In genomic region chr4:143313527-143313926, GRCh38 we compare ENCODE assay signal across 31 cellular contexts. TPM values are rescaled to one million over a fixed set of nuclear protein-coding genes. Genes with fewer than 3 reads are reported as not detected.
"Had no signal": no experiment of that assay in that cellular context is flagged by ENCODE, and none has a peak within 500 bp of the region (broad histone marks: within the 10 kb centered on the region; RNA-seq: fewer than 3 reads in every experiment).

No MANE protein-coding gene starts in this region.

- H3K4me3 Mint-ChIP-seq: naive thymus-derived CD8-positive, alpha-beta T cell; natural killer cell treated with Interleukin-12 subunit alpha and Interleukin-12 subunit beta and Interleukin-15 and Interleukin-18, amount 100 ng/mL, for 72 hours; nephron progenitor cell; neural crest cell; stimulated activated memory B cell treated with anti-CD40 and anti-IgM and Interleukin-4, amounts not matched to agents 10 μg/mL and 1 μg/mL and 100 μg/mL, for 72 hours; stimulated activated naive CD8-positive, alpha-beta T cell treated with anti-CD3 and anti-CD28 coated beads, Interleukin-15, amount 100 ng/mL, for 72 hours had no signal

- H3K27me3 ChIP-seq: ovary, right lobe of liver, sigmoid colon, suprapubic skin, testis, tibial artery, transverse colon, upper lobe of left lung, vagina had no signal

- DNase-seq: naive thymus-derived CD8-positive, alpha-beta T cell; nephron progenitor cell; occipital lobe; ovary; posterior cingulate gyrus; psoas muscle; right cardiac atrium; right lobe of liver; sigmoid colon; small intestine; stimulated activated CD4-positive, alpha-beta T cell treated with anti-CD3 and anti-CD28 coated beads, Interleukin-15, amount 100 ng/mL, for 24 hours; stimulated activated CD4-positive, alpha-beta T cell treated with anti-CD3 and anti-CD28 coated beads, Interleukin-2, amount 100 ng/mL, for 24 hours; stimulated activated CD4-positive, alpha-beta T cell treated with anti-CD3 and anti-CD28 coated beads, Interleukin-4, amount 100 ng/mL, for 1 hour; stimulated activated CD4-positive, alpha-beta T cell treated with anti-CD3 and anti-CD28 coated beads, Interleukin-4, amount 100 ng/mL, for 4 hours; stimulated activated CD8-positive, alpha-beta memory T cell treated with anti-CD3 and anti-CD28 coated beads, Interleukin-4, amount 100 ng/mL, for 48 hours; stimulated activated naive CD4-positive, alpha-beta T cell; stimulated activated naive CD8-positive, alpha-beta T cell treated with anti-CD3 and anti-CD28 coated beads, Interleukin-15, amount 100 ng/mL, for 72 hours; stimulated activated naive CD8-positive, alpha-beta T cell treated with anti-CD3 and anti-CD28 coated beads, Interleukin-15, Interleukin-2, amounts not matched to agents 100 U/mL and 50 U/mL, for 24 hours; substantia nigra; testis; tibial artery; transverse colon; upper lobe of left lung had no signal

- ATAC-seq: naive thymus-derived CD8-positive, alpha-beta T cell; natural killer cell treated with Interleukin-12 subunit alpha and Interleukin-12 subunit beta and Interleukin-15 and Interleukin-18, amount 100 ng/mL, for 72 hours; psoas muscle; right lobe of liver; stimulated activated memory B cell treated with anti-CD40 and anti-IgM and Interleukin-4, amounts not matched to agents 10 μg/mL and 1 μg/mL and 100 μg/mL, for 72 hours; stimulated activated naive CD8-positive, alpha-beta T cell treated with anti-CD3 and anti-CD28 coated beads, Interleukin-15, amount 100 ng/mL, for 72 hours; stimulated activated naive CD8-positive, alpha-beta T cell treated with anti-CD3 and anti-CD28 coated beads, Interleukin-15, Interleukin-2, amounts not matched to agents 100 U/mL and 50 U/mL, for 24 hours had no signal

- H3K4me1 ChIP-seq: parathyroid adenoma, psoas muscle, right lobe of liver, testis, transverse colon, upper lobe of left lung, vagina had no signal

- H3K4me3 ChIP-seq: ovary, psoas muscle, right lobe of liver, sigmoid colon, suprapubic skin, testis, tibial artery, transverse colon, upper lobe of left lung, vagina had no signal

- H3K27me3 Mint-ChIP-seq: progenitor cell of endocrine pancreas; stimulated activated naive CD8-positive, alpha-beta T cell treated with anti-CD3 and anti-CD28 coated beads, Interleukin-15, amount 100 ng/mL, for 72 hours had no signal

- H3K36me3 Mint-ChIP-seq: naive thymus-derived CD8-positive, alpha-beta T cell; natural killer cell treated with Interleukin-12 subunit alpha and Interleukin-12 subunit beta and Interleukin-15 and Interleukin-18, amount 100 ng/mL, for 72 hours; stimulated activated memory B cell treated with anti-CD40 and anti-IgM and Interleukin-4, amounts not matched to agents 10 μg/mL and 1 μg/mL and 100 μg/mL, for 72 hours had no signal

- H3K9ac ChIP-seq: parathyroid adenoma had no signal

- H3K36me3 ChIP-seq: ovary, right lobe of liver, sigmoid colon, suprapubic skin, tibial artery, transverse colon, upper lobe of left lung, vagina had no signal

- H2AFZ ChIP-seq: parathyroid adenoma had no signal

- H3K4me1 Mint-ChIP-seq: naive thymus-derived CD8-positive, alpha-beta T cell; nephron progenitor cell; neural crest cell; stimulated activated memory B cell treated with anti-CD40 and anti-IgM and Interleukin-4, amounts not matched to agents 10 μg/mL and 1 μg/mL and 100 μg/mL, for 72 hours; stimulated activated naive CD8-positive, alpha-beta T cell treated with anti-CD3 and anti-CD28 coated beads, Interleukin-15, amount 100 ng/mL, for 72 hours had no signal

- H3K79me2 ChIP-seq: parathyroid adenoma had no signal

- H3K9me3 ChIP-seq: ovary, psoas muscle, right lobe of liver, sigmoid colon, suprapubic skin, testis, tibial artery, transverse colon, upper lobe of left lung, vagina had no signal

- FAIRE-seq: small intestine, urothelium cell line had no signal

- H3K27ac Mint-ChIP-seq: naive thymus-derived CD8-positive, alpha-beta T cell; natural killer cell treated with Interleukin-12 subunit alpha and Interleukin-12 subunit beta and Interleukin-15 and Interleukin-18, amount 100 ng/mL, for 72 hours; nephron progenitor cell; progenitor cell of endocrine pancreas; stimulated activated memory B cell treated with anti-CD40 and anti-IgM and Interleukin-4, amounts not matched to agents 10 μg/mL and 1 μg/mL and 100 μg/mL, for 72 hours; stimulated activated naive CD8-positive, alpha-beta T cell treated with anti-CD3 and anti-CD28 coated beads, Interleukin-15, amount 100 ng/mL, for 72 hours had no signal

- H3K27ac ChIP-seq: ovary, parathyroid adenoma, psoas muscle, right lobe of liver, sigmoid colon, suprapubic skin, testis, tibial artery, transverse colon, upper lobe of left lung, vagina had no signal

- H3K9me3 Mint-ChIP-seq: naive thymus-derived CD8-positive, alpha-beta T cell; natural killer cell treated with Interleukin-12 subunit alpha and Interleukin-12 subunit beta and Interleukin-15 and Interleukin-18, amount 100 ng/mL, for 72 hours; nephron progenitor cell; neural crest cell; stimulated activated memory B cell treated with anti-CD40 and anti-IgM and Interleukin-4, amounts not matched to agents 10 μg/mL and 1 μg/mL and 100 μg/mL, for 72 hours; stimulated activated naive CD8-positive, alpha-beta T cell treated with anti-CD3 and anti-CD28 coated beads, Interleukin-15, amount 100 ng/mL, for 72 hours had no signal

RNA-seq across cellular contexts. Expression of gene GAB1, which starts 23.1 kb away (rescaled TPM):
- polyA plus RNA-seq: naive thymus-derived CD8-positive, alpha-beta T cell had no signal
